In the genomic region with DNA sequence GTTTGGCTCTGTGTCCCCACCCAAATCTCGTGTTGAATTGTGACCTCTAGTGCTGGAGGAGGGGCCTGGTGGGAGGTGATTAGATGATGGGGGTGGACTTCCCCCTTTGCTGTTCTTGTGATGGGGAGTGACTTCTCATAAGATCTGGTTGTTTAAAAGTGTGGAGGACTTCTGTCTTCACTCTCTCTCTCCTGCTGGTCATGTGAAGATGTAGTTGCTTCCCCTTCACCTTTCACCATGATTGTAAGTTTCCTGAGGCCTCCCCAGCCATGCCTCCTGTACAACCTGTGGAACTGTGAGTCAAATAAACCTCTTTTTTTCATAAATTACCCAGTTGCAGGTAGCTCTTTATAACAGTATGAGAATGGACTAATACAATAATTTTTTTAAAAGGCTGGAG, we compare ENCODE assay signal across 36 cellular contexts. TPM values are rescaled to one million over a fixed set of nuclear protein-coding genes. Genes with fewer than 3 reads are reported as not detected.
"Had no signal": no experiment of that assay in that cellular context is flagged by ENCODE, and none has a peak within 500 bp of the region (broad histone marks: within the 10 kb centered on the region; RNA-seq: fewer than 3 reads in every experiment).

No MANE protein-coding gene starts in this region.

- H3K36me3 Mint-ChIP-seq: activated naive CD4-positive, alpha-beta T cell treated with anti-CD3 and anti-CD28 coated beads, Interleukin-2, amount 10 ng/mL, durations not matched to agents 7 days and 5 days; activated naive CD4-positive, alpha-beta T cell treated with anti-CD3 and anti-CD28 coated beads, Interleukin-2, amount 50 U/mL, for 24 hours; activated naive CD8-positive, alpha-beta T cell treated with anti-CD3 and anti-CD28 coated beads, Interleukin-2, amount 10 ng/mL, durations not matched to agents 7 days and 5 days; brain had no signal

- H3K27ac Mint-ChIP-seq: activated naive CD4-positive, alpha-beta T cell treated with anti-CD3 and anti-CD28 coated beads for 36 hours; activated naive CD4-positive, alpha-beta T cell treated with anti-CD3 and anti-CD28 coated beads, Interleukin-2, amount 10 ng/mL, durations not matched to agents 7 days and 5 days; activated naive CD4-positive, alpha-beta T cell treated with anti-CD3 and anti-CD28 coated beads, Interleukin-2, amount 50 U/mL, for 24 hours; activated naive CD8-positive, alpha-beta T cell; activated naive CD8-positive, alpha-beta T cell treated with anti-CD3 and anti-CD28 coated beads for 36 hours; activated naive CD8-positive, alpha-beta T cell treated with anti-CD3 and anti-CD28 coated beads, Interleukin-2, amount 10 ng/mL, durations not matched to agents 7 days and 5 days; activated naive CD8-positive, alpha-beta T cell treated with anti-CD3 and anti-CD28 coated beads, Interleukin-2, amount 50 U/mL, for 24 hours; activated T-cell treated with anti-CD3 and anti-CD28 coated beads, Interleukin-2, amount 50 U/mL, for 24 hours; activated T-cell treated with anti-CD3 and anti-CD28 coated beads, Interleukin-2, amount 50 U/mL, for 72 hours; activated T-helper 1 cell treated with anti-CD3 and anti-CD28 coated beads, Interleukin-12 subunit alpha, Interleukin-12 subunit beta, Interleukin-2, Interleukin-4 antibody, amounts not matched to agents 30 ng/mL and 10 ng/mL and 1 ng/mL, durations not matched to agents 14 hours and 24 hours and 36 hours; activated T-helper 17 cell treated with anti-CD3 and anti-CD28 coated beads, Interleukin-2, amount 50 U/mL, for 72 hours; activated T-helper 2 cell treated with anti-CD3 and anti-CD28 coated beads, Interferon-gamma antibody, Interleukin-2, Interleukin-4, amounts not matched to agents 10 μg/mL and 5 μg/mL and 100 μg/mL, durations not matched to agents 14 hours and 24 hours and 36 hours; brain had no signal

- ATAC-seq: activated naive CD8-positive, alpha-beta T cell treated with anti-CD3 and anti-CD28 coated beads, Interleukin-2, amount 50 U/mL, for 24 hours; activated T-cell treated with anti-CD3 and anti-CD28 coated beads, Interleukin-2, amount 50 U/mL, for 4 hours; activated T-cell treated with anti-CD3 and anti-CD28 coated beads, Interleukin-2, amount 50 U/mL, for 72 hours; activated T-helper 17 cell treated with anti-CD3 and anti-CD28 coated beads, Interleukin-2, amount 50 U/mL, for 72 hours; body of pancreas had no signal

- H3K4me1 ChIP-seq: adrenal gland, ascending aorta, body of pancreas, breast epithelium had no signal

- H3K27me3 ChIP-seq: adrenal gland, ascending aorta, body of pancreas, brain microvascular endothelial cell, breast epithelium, cardiac muscle cell had no signal

- H3K36me3 ChIP-seq: adrenal gland, ascending aorta, brain microvascular endothelial cell, breast epithelium, cardiac muscle cell had no signal

- DNase-seq: activated effector memory CD4-positive, alpha-beta T cell treated with anti-CD3 and anti-CD28 coated beads, Interleukin-2, amount 50 U/mL, for 16 hours; activated effector memory CD4-positive, alpha-beta T cell treated with Interleukin-2 at 50 U/mL for 16 hours; activated gamma-delta T cell; activated gamma-delta T cell treated with Interleukin-2 at 50 U/mL for 16 hours; activated naive CD4-positive, alpha-beta T cell; activated naive CD4-positive, alpha-beta T cell treated with anti-CD3 and anti-CD28 coated beads for 36 hours; activated naive CD4-positive, alpha-beta T cell treated with anti-CD3 and anti-CD28 coated beads, Interleukin-2, amount 10 ng/mL, durations not matched to agents 7 days and 5 days; activated naive CD4-positive, alpha-beta T cell treated with anti-CD3 and anti-CD28 coated beads, Interleukin-2, amount 50 U/mL, for 16 hours; activated naive CD4-positive, alpha-beta T cell treated with Interleukin-2 at 50 U/mL for 16 hours; activated naive CD8-positive, alpha-beta T cell treated with anti-CD3 and anti-CD28 coated beads for 36 hours; activated naive CD8-positive, alpha-beta T cell treated with anti-CD3 and anti-CD28 coated beads, Interleukin-2, amount 10 ng/mL, durations not matched to agents 7 days and 5 days; activated naive CD8-positive, alpha-beta T cell treated with anti-CD3 and anti-CD28 coated beads, Interleukin-2, amount 50 U/mL, for 24 hours; activated T-cell treated with anti-CD3 and anti-CD28 coated beads, Interleukin-2, amount 50 U/mL, for 1 hour; activated T-cell treated with anti-CD3 and anti-CD28 coated beads, Interleukin-2, amount 50 U/mL, for 24 hours; activated T-cell treated with anti-CD3 and anti-CD28 coated beads, Interleukin-2, amount 50 U/mL, for 4 hours; activated T-cell treated with anti-CD3 and anti-CD28 coated beads, Interleukin-2, amount 50 U/mL, for 48 hours; activated T-cell treated with anti-CD3 and anti-CD28 coated beads, Interleukin-2, amount 50 U/mL, for 72 hours; adrenal gland; amniotic stem cell; amygdala; anterior cingulate cortex; aorta; body of pancreas; brain microvascular endothelial cell; caudate nucleus; central memory CD4-positive, alpha-beta T cell; cerebellar nuclear complex had no signal

- H3K4me3 ChIP-seq: adrenal gland, ascending aorta, body of pancreas, breast epithelium, cardiac muscle cell had no signal

- H3K9me3 ChIP-seq: adrenal gland, body of pancreas had no signal

- H3K27ac ChIP-seq: adrenal gland, ascending aorta, body of pancreas, brain microvascular endothelial cell, breast epithelium, cardiac muscle cell had no signal

RNA-seq across cellular contexts. Expression of gene MYO10, which starts 10.6 kb away (rescaled TPM):
- total RNA-seq: activated naive CD8-positive, alpha-beta T cell treated with anti-CD3 and anti-CD28 coated beads, Interleukin-2, amount 10 ng/mL, durations not matched to agents 7 days and 5 days had no signal
